In the genomic region with DNA sequence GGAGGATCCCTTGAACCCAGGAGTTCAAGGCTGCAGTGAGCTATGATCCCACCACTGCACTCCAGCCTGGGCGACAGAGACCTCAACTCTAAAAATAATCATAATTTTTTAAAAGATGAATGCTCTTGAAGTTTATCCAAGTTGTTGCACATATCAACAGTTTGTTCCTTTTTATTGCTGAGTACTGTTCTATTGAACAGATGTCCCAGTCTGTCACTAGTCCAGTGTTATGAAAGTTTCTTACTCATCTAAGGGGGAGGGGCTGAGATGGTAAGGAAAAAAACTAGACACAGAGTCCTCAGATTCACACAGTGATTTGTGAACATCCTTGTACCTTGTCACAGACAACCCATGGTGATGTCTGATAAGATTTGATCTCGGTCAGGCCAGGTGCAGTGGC, we compare ENCODE assay signal across 18 cellular contexts. TPM values are rescaled to one million over a fixed set of nuclear protein-coding genes. Genes with fewer than 3 reads are reported as not detected.
A peak's percentile ranks its signal among the peaks of the same experiment; 100 is the strongest.
DNase-seq lines count a peak whose midpoint lies in the region; ATAC-seq lines count a peak whose summit lies in the region.
"Had no signal": no experiment of that assay in that cellular context is flagged by ENCODE, and none has a peak within 500 bp of the region (broad histone marks: within the 10 kb centered on the region; RNA-seq: fewer than 3 reads in every experiment).

No MANE protein-coding gene starts in this region.

- no peak overlapping the region for H3K4me3 Mint-ChIP-seq in activated T-cell treated with anti-CD3 and anti-CD28 coated beads, Interleukin-2, amount 50 U/mL, for 24 hours
- peak overlapping the region in 1 of 2 donors; percentile 29 for H3K4me3 Mint-ChIP-seq in effector memory CD8-positive, alpha-beta T cell
- no peak overlapping the region for H3K4me3 Mint-ChIP-seq in stimulated activated memory B cell treated with anti-CD40 and anti-IgM and Interleukin-4, amounts not matched to agents 10 μg/mL and 1 μg/mL and 100 μg/mL, for 72 hours
- H3K4me3 Mint-ChIP-seq: activated naive CD4-positive, alpha-beta T cell treated with anti-CD3 and anti-CD28 coated beads for 36 hours had no signal

- peak overlapping the region; percentile 80 for H3K27ac Mint-ChIP-seq in activated T-cell treated with anti-CD3 and anti-CD28 coated beads, Interleukin-2, amount 50 U/mL, for 24 hours
- H3K27ac Mint-ChIP-seq in effector memory CD8-positive, alpha-beta T cell: peak overlapping the region; percentile 19 to 23
- peak overlapping the region; percentile 42 for H3K27ac Mint-ChIP-seq in stimulated activated memory B cell treated with anti-CD40 and anti-IgM and Interleukin-4, amounts not matched to agents 10 μg/mL and 1 μg/mL and 100 μg/mL, for 72 hours

- no peak for DNase-seq in activated T-cell treated with anti-CD3 and anti-CD28 coated beads, Interleukin-2, amount 50 U/mL, for 24 hours
- no peak for DNase-seq in activated T-cell treated with anti-CD3 and anti-CD28 coated beads, Interleukin-2, amount 50 U/mL, for 1 hour
- peak; percentile 34 for DNase-seq in M059J (ENCODE audit: low read depth)
- no peak for DNase-seq in effector memory CD8-positive, alpha-beta T cell
- DNase-seq in activated CD8-positive, alpha-beta memory T cell treated with anti-CD3 and anti-CD28 coated beads, Interleukin-2, amount 50 U/mL, for 48 hours: no peak
- DNase-seq in left ventricle myocardium superior: no peak
- DNase-seq: ACHN; activated CD4-positive, alpha-beta T cell treated with anti-CD3 and anti-CD28 coated beads for 4 hours; activated naive CD4-positive, alpha-beta T cell treated with anti-CD3 and anti-CD28 coated beads for 36 hours; foreskin keratinocyte; KBM-7; NCI-H526; OCI-M1; transverse colon had no signal

- ATAC-seq in effector memory CD8-positive, alpha-beta T cell (replicated peaks): no peak
- no peak for ATAC-seq in stimulated activated memory B cell treated with anti-CD40 and anti-IgM and Interleukin-4, amounts not matched to agents 10 μg/mL and 1 μg/mL and 100 μg/mL, for 72 hours
- no peak for ATAC-seq in left ventricle myocardium superior
- no peak for ATAC-seq in activated CD4-positive, CD25-positive, alpha-beta regulatory T cell treated with anti-CD3 and anti-CD28 coated beads, Interleukin-2, amount 50 U/mL, for 24 hours
- ATAC-seq: foreskin keratinocyte had no signal

- peaks cover 79% of the 10 kb centered on the region for H3K36me3 Mint-ChIP-seq in activated T-cell treated with anti-CD3 and anti-CD28 coated beads, Interleukin-2, amount 50 U/mL, for 24 hours (ENCODE audit: low read depth)
- H3K36me3 Mint-ChIP-seq in effector memory CD8-positive, alpha-beta T cell (ENCODE audit: insufficient read depth): peaks cover 74% of the 10 kb centered on the region
- H3K36me3 Mint-ChIP-seq in stimulated activated memory B cell treated with anti-CD40 and anti-IgM and Interleukin-4, amounts not matched to agents 10 μg/mL and 1 μg/mL and 100 μg/mL, for 72 hours: peaks cover 51% of the 10 kb centered on the region

- H3K27me3 Mint-ChIP-seq in activated T-cell treated with anti-CD3 and anti-CD28 coated beads, Interleukin-2, amount 50 U/mL, for 24 hours: no peaks in the 10 kb centered on the region
- H3K27me3 Mint-ChIP-seq in effector memory CD8-positive, alpha-beta T cell: no peaks in the 10 kb centered on the region
- H3K27me3 Mint-ChIP-seq in stimulated activated memory B cell treated with anti-CD40 and anti-IgM and Interleukin-4, amounts not matched to agents 10 μg/mL and 1 μg/mL and 100 μg/mL, for 72 hours: no peaks in the 10 kb centered on the region

- intact Hi-C loops in left ventricle myocardium superior (cut with micrococcal nuclease): no loop called here

- H3K4me1 Mint-ChIP-seq in activated T-cell treated with anti-CD3 and anti-CD28 coated beads, Interleukin-2, amount 50 U/mL, for 24 hours (ENCODE audit: low read depth): peaks cover 39% of the 10 kb centered on the region
- peaks cover 37 to 40% of the 10 kb centered on the region in 2 donors for H3K4me1 Mint-ChIP-seq in effector memory CD8-positive, alpha-beta T cell (ENCODE audit: low read depth in 2 of 2)
- peaks cover 42% of the 10 kb centered on the region for H3K4me1 Mint-ChIP-seq in stimulated activated memory B cell treated with anti-CD40 and anti-IgM and Interleukin-4, amounts not matched to agents 10 μg/mL and 1 μg/mL and 100 μg/mL, for 72 hours

- H3K9me3 Mint-ChIP-seq in activated T-cell treated with anti-CD3 and anti-CD28 coated beads, Interleukin-2, amount 50 U/mL, for 24 hours: no peaks in the 10 kb centered on the region
- H3K9me3 Mint-ChIP-seq in effector memory CD8-positive, alpha-beta T cell: no peaks in the 10 kb centered on the region
- H3K9me3 Mint-ChIP-seq in stimulated activated memory B cell treated with anti-CD40 and anti-IgM and Interleukin-4, amounts not matched to agents 10 μg/mL and 1 μg/mL and 100 μg/mL, for 72 hours: no peaks in the 10 kb centered on the region
- H3K9me3 Mint-ChIP-seq: activated naive CD4-positive, alpha-beta T cell treated with anti-CD3 and anti-CD28 coated beads for 36 hours had no signal

RNA-seq across cellular contexts. Expression of gene ACAP1, which starts 3.9 kb away (rescaled TPM):
- not detected in 2 replicates for total RNA-seq in M059J (2014; rRNA removed; shearing (Covaris generic))
- total RNA-seq in left ventricle myocardium superior: 17.3 TPM
- total RNA-seq: SJSA1 had no signal

RNA-seq across cellular contexts. Expression of gene NEURL4, which starts 11.0 kb away (rescaled TPM):
- total RNA-seq in M059J (2014; rRNA removed; shearing (Covaris generic)): 3.6 and 8.0 TPM in 2 replicates
- 34.7 TPM for total RNA-seq in left ventricle myocardium superior

RNA-seq across cellular contexts. Expression of gene KCTD11, which starts 11.8 kb away (rescaled TPM):
- total RNA-seq in M059J (2014; rRNA removed; shearing (Covaris generic)): 3.5 and 7.1 TPM in 2 replicates
- 3.6 TPM for total RNA-seq in left ventricle myocardium superior

RNA-seq across cellular contexts. Expression of gene TMEM95, which starts 14.8 kb away (rescaled TPM):
- total RNA-seq in M059J (2014; rRNA removed; shearing (Covaris generic)): not detected in 2 replicates
- not detected for total RNA-seq in left ventricle myocardium superior
- total RNA-seq: activated naive CD4-positive, alpha-beta T cell treated with anti-CD3 and anti-CD28 coated beads for 36 hours; Daoy; foreskin keratinocyte; SJSA1; transverse colon had no signal

RNA-seq across cellular contexts. Expression of gene GPS2, which starts 25.0 kb away (rescaled TPM):
- total RNA-seq in M059J (2014; rRNA removed; shearing (Covaris generic)): 94.3 and 118 TPM in 2 replicates
- 75.0 TPM for total RNA-seq in left ventricle myocardium superior

Comparison
In these comparisons a context has a peak if more than half of its experiments do, and no peak if none do; other contexts are left out.
1. H3K27ac Mint-ChIP-seq: peak in every context shown above with its lines; median percentile 80 in activated T-cell treated with anti-CD3 and anti-CD28 coated beads, Interleukin-2, amount 50 U/mL, for 24 hours; 42 in stimulated activated memory B cell treated with anti-CD40 and anti-IgM and Interleukin-4, amounts not matched to agents 10 μg/mL and 1 μg/mL and 100 μg/mL, for 72 hours; 21 in effector memory CD8-positive, alpha-beta T cell.
2. RNA of gene ACAP1, which starts 3.9 kb away (total RNA-seq): 17.3 TPM in left ventricle myocardium superior (single experiment); not detected in M059J; every median in the first group is over 10 times any median in the second.